In the genomic region with DNA sequence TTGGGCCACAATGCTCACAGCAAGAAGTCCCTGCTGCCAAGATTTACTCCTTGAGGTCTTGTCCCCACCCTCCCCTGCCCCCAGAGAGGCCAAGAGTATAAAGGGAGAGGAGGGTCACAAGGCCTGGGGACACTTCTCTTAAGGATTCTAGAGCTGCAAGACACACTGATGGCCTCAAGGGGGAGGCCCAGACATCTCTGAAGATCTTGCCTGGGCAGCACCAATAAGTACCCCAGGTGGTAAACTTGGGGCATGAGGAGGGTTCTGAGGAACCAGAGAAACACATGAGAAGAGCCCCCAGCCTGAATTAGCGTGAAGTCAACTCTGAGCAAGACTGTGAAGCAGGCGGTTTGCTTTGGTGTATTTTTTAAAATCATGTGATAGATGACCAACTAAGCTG, we compare ENCODE assay signal across 11 cellular contexts. TPM values are rescaled to one million over a fixed set of nuclear protein-coding genes. Genes with fewer than 3 reads are reported as not detected.
A peak's percentile ranks its signal among the peaks of the same experiment; 100 is the strongest.
DNase-seq lines count a peak whose midpoint lies in the region; ATAC-seq and TF ChIP-seq lines count a peak whose summit lies in the region.
"Had no signal": no experiment of that assay in that cellular context is flagged by ENCODE, and none has a peak within 500 bp of the region (broad histone marks: within the 10 kb centered on the region; RNA-seq: fewer than 3 reads in every experiment).

No MANE protein-coding gene starts in this region.

- no peak overlapping the region for H3K27ac ChIP-seq in mammary epithelial cell (ENCODE audit: insufficient read depth, low read depth, low read length)
- H3K27ac ChIP-seq: tibial nerve had no signal

- no peaks in the 10 kb centered on the region for H3F3A ChIP-seq in Loucy (ENCODE audit: low read depth)

- H3K4me3 ChIP-seq in Loucy (ENCODE audit: low read length, poor library complexity, severe bottlenecking) (no peak overlapping the region), mammary epithelial cell (replicated peaks in 1 of 3; ENCODE audit: insufficient read depth in 1 of 3, low read depth in 2 of 3, low read length in 3 of 3) (no peak overlapping the region)
- H3K4me3 ChIP-seq: tibial nerve had no signal

- no peak for ATAC-seq in HG02588 (IDR thresholded peaks at IDR 0.05; ENCODE audit: unreplicated experiment)
- ATAC-seq in GM18511 (IDR thresholded peaks at IDR 0.05; ENCODE audit: unreplicated experiment): no peak

- no peaks in the 10 kb centered on the region for H3K4me1 Mint-ChIP-seq in progenitor cell of endocrine pancreas (ENCODE audit: low read depth)

- DNase-seq in NOMO-1 treated with DMSO at 0.1 percent for 48 hours (lab: John Stamatoyannopoulos, UW; ENCODE audit: unreplicated experiment) (peak; percentile 20), NOMO-1 treated with dmso at 0.1 percent for 144 hours (lab: John Stamatoyannopoulos, UW; ENCODE audit: unreplicated experiment) (no peak), mammary epithelial cell (no peak), progenitor cell of endocrine pancreas (ENCODE audit: low spot score, unreplicated experiment) (no peak)
- no peak for DNase-seq in stimulated activated naive CD4-positive, alpha-beta T cell (lab: John Stamatoyannopoulos, UW)
- DNase-seq: activated CD8-positive, alpha-beta memory T cell treated with anti-CD3 and anti-CD28 coated beads for 24 hours; NCI-H774 had no signal

- no peak overlapping the region for H3K4me3 Mint-ChIP-seq in progenitor cell of endocrine pancreas (ENCODE audit: low read depth)

- H3K9ac ChIP-seq in Loucy (ENCODE audit: low read depth, low read length, poor library complexity, severe bottlenecking): no peak overlapping the region
- H3K9ac ChIP-seq in mammary epithelial cell (ENCODE audit: insufficient read depth, low read length): no peak overlapping the region

- H3K4me2 ChIP-seq in Loucy (ENCODE audit: low read depth, low read length, poor library complexity, severe bottlenecking) (no peak overlapping the region), mammary epithelial cell (ENCODE audit: insufficient read depth, low read depth, low read length) (no peak overlapping the region)

- H3K27ac Mint-ChIP-seq in progenitor cell of endocrine pancreas: no peak overlapping the region

- H3K27me3 Mint-ChIP-seq in progenitor cell of endocrine pancreas: peaks cover 35% of the 10 kb centered on the region

- no peak overlapping the region for H2AFZ ChIP-seq in Loucy (ENCODE audit: low read length)
- H2AFZ ChIP-seq in mammary epithelial cell (ENCODE audit: low read depth, low read length): no peak overlapping the region

- H3K9me3 ChIP-seq in Loucy (ENCODE audit: insufficient read depth, low read depth, low read length): no peaks in the 10 kb centered on the region
- no peaks in the 10 kb centered on the region for H3K9me3 ChIP-seq in mammary epithelial cell (replicated peaks; ENCODE audit: insufficient read depth, low read length)
- H3K9me3 ChIP-seq: tibial nerve had no signal

- H3K4me1 ChIP-seq in Loucy (ENCODE audit: insufficient read depth, low read length, poor library complexity, severe bottlenecking) (peaks cover 8% of the 10 kb centered on the region), mammary epithelial cell (ENCODE audit: insufficient read depth, low read length) (no peaks in the 10 kb centered on the region)

- H3K36me3 ChIP-seq in Loucy (ENCODE audit: insufficient read depth, low read length) (no peaks in the 10 kb centered on the region), mammary epithelial cell (ENCODE audit: insufficient read depth, low read length) (no peaks in the 10 kb centered on the region)
- H3K36me3 ChIP-seq: tibial nerve had no signal

- H3K79me2 ChIP-seq in Loucy (ENCODE audit: insufficient read depth, low read length) (no peaks in the 10 kb centered on the region), mammary epithelial cell (ENCODE audit: insufficient read depth, low read length) (no peaks in the 10 kb centered on the region)

- CTCF ChIA-PET in mammary epithelial cell (lab: Charles Lee; ENCODE audit: low non-redundant PET): interaction anchor here (0.6 to 0.9 kb wide), 3 partner anchors 9 to 449 kb away, joined by 3 to 12 read pairs (median 3); no protein-coding TSS in a partner anchor

- BruUV-seq in mammary epithelial cell (replicated peaks; lab: Mats Ljungman, UMichigan): no TSS peak

- no peaks in the 10 kb centered on the region for H3K9me2 ChIP-seq in Loucy (replicated peaks; ENCODE audit: low read depth, low read length)

- WGBS in mammary epithelial cell (ENCODE audit: low coverage, missing lambda C conversion rate): 86% methylated on average over 2 of the region's 2 CpGs

- no peaks in the 10 kb centered on the region for H3K27me3 ChIP-seq in Loucy (ENCODE audit: insufficient read depth, low read length, poor library complexity, severe bottlenecking)
- no peaks in the 10 kb centered on the region for H3K27me3 ChIP-seq in mammary epithelial cell (ENCODE audit: insufficient read depth, low read length)

- no peaks in the 10 kb centered on the region for H3K9me3 Mint-ChIP-seq in progenitor cell of endocrine pancreas (ENCODE audit: low read depth)

- intact Hi-C loops in mammary epithelial cell (cut with micrococcal nuclease): no loop called here

- in situ Hi-C loops in mammary epithelial cell (cut with MboI; ENCODE audit: low sequenced_read_pairs in 2 of 2): no loop called here

- TF ChIP-seq CTCF in Loucy (conservative IDR thresholded peaks at IDR 0.05; ENCODE audit: low read length): peak; percentile 62
- peak; percentile 40 to 61 for TF ChIP-seq CTCF in mammary epithelial cell (conservative IDR thresholded peaks at IDR 0.05 in 1 of 2, IDR thresholded peaks at IDR 0.05 in 1 of 2; ENCODE audit: extremely low read depth in 1 of 2, insufficient read depth in 1 of 2, low read depth in 1 of 2, low read length in 2 of 2)
- peak; percentile 29 for TF ChIP-seq CTCF in progenitor cell of endocrine pancreas (IDR thresholded peaks at IDR 0.05; ENCODE audit: unreplicated experiment)

- H3K36me3 Mint-ChIP-seq in progenitor cell of endocrine pancreas (ENCODE audit: insufficient read depth): no peaks in the 10 kb centered on the region

- dilution Hi-C loops in mammary epithelial cell (cut with HindIII; ENCODE audit: low sequenced_read_pairs): no loop called here

- no peaks in the 10 kb centered on the region for H4K20me1 ChIP-seq in Loucy (ENCODE audit: insufficient read depth, low read length, poor library complexity, severe bottlenecking)
- no peaks in the 10 kb centered on the region for H4K20me1 ChIP-seq in mammary epithelial cell (ENCODE audit: insufficient read depth, low read length)

RNA-seq across cellular contexts. Expression of a gene that starts 26.8 kb away (rescaled TPM):
- total RNA-seq in mammary epithelial cell (10 to 100 TPM; 27.8 to 27.9 TPM), progenitor cell of endocrine pancreas (89.3 and 91.9 TPM in 2 replicates)
- polyA plus RNA-seq in mammary epithelial cell: 25.2 TPM
- polyA minus RNA-seq in mammary epithelial cell: 83.6 TPM

RNA-seq across cellular contexts. Expression of a gene that starts 53.0 kb away (rescaled TPM):
- total RNA-seq in mammary epithelial cell (under 1 TPM in 1 of 2 donors, not detected in 1; 0.17 TPM), progenitor cell of endocrine pancreas (0.11 and 0.12 TPM in 2 replicates)
- polyA plus RNA-seq in mammary epithelial cell: not detected
- polyA minus RNA-seq in mammary epithelial cell: not detected
